ENCODE assay signal across 13 cellular contexts in the genomic region with DNA sequence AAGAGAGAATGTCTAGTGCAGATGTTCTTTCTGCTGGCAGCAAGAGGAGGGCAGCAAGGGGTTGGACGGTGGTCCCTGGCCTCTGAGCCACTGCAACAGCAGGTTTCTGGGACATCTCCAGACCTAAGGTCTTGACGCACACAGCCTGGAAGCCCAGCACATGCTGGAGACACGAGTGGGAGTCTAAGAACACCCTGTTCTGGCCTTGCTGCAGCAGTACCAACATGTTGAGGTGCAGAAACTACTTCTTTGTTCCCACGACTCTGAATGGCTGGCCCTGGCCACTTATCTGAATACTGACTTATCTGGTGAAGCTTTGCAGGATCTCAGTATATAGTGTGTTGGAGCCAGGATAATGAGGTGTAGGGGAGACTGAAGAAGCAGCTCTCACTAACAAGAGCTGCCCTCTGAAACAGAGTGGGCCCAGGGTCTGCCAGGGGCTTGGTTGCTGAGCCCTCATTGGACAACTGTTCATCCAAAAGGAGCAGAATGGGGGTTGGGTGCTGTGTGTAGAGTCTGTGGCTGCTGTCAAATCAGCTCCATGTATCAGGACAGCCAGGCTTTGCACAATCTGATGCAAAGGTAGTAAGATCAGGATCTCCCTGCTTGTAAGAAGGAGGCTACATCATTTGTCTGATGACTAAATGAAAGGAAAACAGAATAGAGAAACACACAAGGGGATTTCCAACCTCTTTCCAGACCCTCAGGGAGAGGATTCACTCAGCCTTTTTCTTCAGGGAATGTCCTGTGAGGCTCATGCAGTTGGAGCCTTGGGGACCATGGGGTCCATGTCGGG. TPM values are rescaled to one million over a fixed set of nuclear protein-coding genes. Genes with fewer than 3 reads are reported as not detected.
DNase-seq lines count a peak whose midpoint lies in the region; ATAC-seq and TF ChIP-seq lines count a peak whose summit lies in the region.
"Had no signal": no experiment of that assay in that cellular context is flagged by ENCODE, and none has a peak within 500 bp of the region (broad histone marks: within the 10 kb centered on the region; RNA-seq: fewer than 3 reads in every experiment).

No MANE protein-coding gene starts in this region.

- peak overlapping the region; percentile 49 for H3K27ac ChIP-seq in CD8-positive, alpha-beta memory T cell (ENCODE audit: low read depth, low read length)
- peak overlapping the region; percentile 5 for H3K27ac ChIP-seq in fibroblast of lung (ENCODE audit: insufficient read depth, low read length)
- H3K27ac ChIP-seq in rectal smooth muscle tissue (ENCODE audit: low read depth, low read length): peak overlapping the region; percentile 78

- H3K4me1 ChIP-seq in CD8-positive, alpha-beta memory T cell (ENCODE audit: insufficient read depth, low read length): no peaks in the 10 kb centered on the region
- peaks cover 25% of the 10 kb centered on the region for H3K4me1 ChIP-seq in fibroblast of lung (ENCODE audit: control insufficient read depth, extremely low read depth, insufficient read depth, low read length)
- H3K4me1 ChIP-seq in rectal smooth muscle tissue (ENCODE audit: control insufficient read depth, insufficient read depth, low read length): peaks cover 28% of the 10 kb centered on the region
- H3K4me1 ChIP-seq: HAP-1 had no signal

- no peaks in the 10 kb centered on the region for H3K27me3 Mint-ChIP-seq in CD8-positive, alpha-beta memory T cell
- no peaks in the 10 kb centered on the region for H3K27me3 Mint-ChIP-seq in activated T-helper 1 cell treated with anti-CD3 and anti-CD28 coated beads, Interleukin-12 subunit alpha, Interleukin-12 subunit beta, Interleukin-2, Interleukin-4 antibody, amounts not matched to agents 30 ng/mL and 10 ng/mL and 1 ng/mL, durations not matched to agents 14 hours and 24 hours and 36 hours (ENCODE audit: insufficient read depth)

- peaks cover 9 to 42% (median 10%) of the 10 kb centered on the region in 3 donors for H3K4me1 Mint-ChIP-seq in CD8-positive, alpha-beta memory T cell
- H3K4me1 Mint-ChIP-seq in activated T-helper 1 cell treated with anti-CD3 and anti-CD28 coated beads, Interleukin-12 subunit alpha, Interleukin-12 subunit beta, Interleukin-2, Interleukin-4 antibody, amounts not matched to agents 30 ng/mL and 10 ng/mL and 1 ng/mL, durations not matched to agents 14 hours and 24 hours and 36 hours (ENCODE audit: low read depth): peaks cover 88% of the 10 kb centered on the region

- no peak for TF ChIP-seq CTCF in fibroblast of lung (conservative IDR thresholded peaks at IDR 0.05 in 1 of 2, IDR thresholded peaks at IDR 0.05 in 1 of 2; ENCODE audit: low read depth in 1 of 2, low read length in 2 of 2)

- ATAC-seq in HG02759 (IDR thresholded peaks at IDR 0.05; ENCODE audit: unreplicated experiment): no peak
- ATAC-seq in left lobe of liver: no peak
- ATAC-seq in HG02610 (IDR thresholded peaks at IDR 0.05; ENCODE audit: unreplicated experiment): no peak

- H3K36me3 Mint-ChIP-seq in CD8-positive, alpha-beta memory T cell: peaks cover 0 to 5% (median 0%) of the 10 kb centered on the region in 3 donors
- H3K36me3 Mint-ChIP-seq in activated T-helper 1 cell treated with anti-CD3 and anti-CD28 coated beads, Interleukin-12 subunit alpha, Interleukin-12 subunit beta, Interleukin-2, Interleukin-4 antibody, amounts not matched to agents 30 ng/mL and 10 ng/mL and 1 ng/mL, durations not matched to agents 14 hours and 24 hours and 36 hours (ENCODE audit: low read depth): peaks cover 50% of the 10 kb centered on the region

- H3K79me2 ChIP-seq in fibroblast of lung (ENCODE audit: control insufficient read depth, insufficient read depth, low read length): peaks cover 96% of the 10 kb centered on the region

- no peaks in the 10 kb centered on the region for H3K27me3 ChIP-seq in CD8-positive, alpha-beta memory T cell (ENCODE audit: insufficient read depth, low read length, poor library complexity, severe bottlenecking)
- H3K27me3 ChIP-seq in fibroblast of lung (ENCODE audit: control insufficient read depth, insufficient read depth, low read length) (no peaks in the 10 kb centered on the region), rectal smooth muscle tissue (ENCODE audit: control insufficient read depth, insufficient read depth, low read length) (no peaks in the 10 kb centered on the region)

- H2AFZ ChIP-seq in fibroblast of lung (ENCODE audit: low read length): no peak overlapping the region

- POLR2A ChIA-PET in CD8-positive, alpha-beta memory T cell (lab: Charles Lee): no interaction called here

- DNase-seq in CD8-positive, alpha-beta memory T cell: no peak
- DNase-seq in activated T-helper 1 cell treated with anti-CD3 and anti-CD28 coated beads, Interleukin-12 subunit alpha, Interleukin-12 subunit beta, Interleukin-2, Interleukin-4 antibody, amounts not matched to agents 30 ng/mL and 10 ng/mL and 1 ng/mL, durations not matched to agents 14 hours and 24 hours and 36 hours (ENCODE audit: low spot score): no peak
- DNase-seq in fibroblast of lung (ENCODE audit: low read depth in 2 of 2) (no peak), left lobe of liver (ENCODE audit: low spot score) (no peak), medulla oblongata (ENCODE audit: extremely low spot score) (no peak)
- DNase-seq: hippocampal formation, NCI-H1092, NCI-H345 had no signal

- H3K4me2 ChIP-seq in fibroblast of lung (ENCODE audit: extremely low read depth, insufficient read depth, low read length): no peak overlapping the region

- H3K36me3 ChIP-seq in CD8-positive, alpha-beta memory T cell (ENCODE audit: insufficient read depth, low read length): no peaks in the 10 kb centered on the region
- H3K36me3 ChIP-seq in fibroblast of lung (ENCODE audit: control insufficient read depth, insufficient read depth, low read length): peaks cover 7% of the 10 kb centered on the region
- H3K36me3 ChIP-seq in rectal smooth muscle tissue (ENCODE audit: control insufficient read depth, insufficient read depth, low read length): no peaks in the 10 kb centered on the region
- H3K36me3 ChIP-seq: HAP-1 had no signal

- no peak overlapping the region for H3K27ac Mint-ChIP-seq in CD8-positive, alpha-beta memory T cell
- peak overlapping the region; percentile 88 for H3K27ac Mint-ChIP-seq in activated T-helper 1 cell treated with anti-CD3 and anti-CD28 coated beads, Interleukin-12 subunit alpha, Interleukin-12 subunit beta, Interleukin-2, Interleukin-4 antibody, amounts not matched to agents 30 ng/mL and 10 ng/mL and 1 ng/mL, durations not matched to agents 14 hours and 24 hours and 36 hours

- no peaks in the 10 kb centered on the region for H3K9me3 Mint-ChIP-seq in CD8-positive, alpha-beta memory T cell
- H3K9me3 Mint-ChIP-seq in activated T-helper 1 cell treated with anti-CD3 and anti-CD28 coated beads, Interleukin-12 subunit alpha, Interleukin-12 subunit beta, Interleukin-2, Interleukin-4 antibody, amounts not matched to agents 30 ng/mL and 10 ng/mL and 1 ng/mL, durations not matched to agents 14 hours and 24 hours and 36 hours: no peaks in the 10 kb centered on the region

- H3K9ac ChIP-seq in fibroblast of lung (ENCODE audit: insufficient read depth, low read length) (no peak overlapping the region), rectal smooth muscle tissue (ENCODE audit: low read length) (no peak overlapping the region)

- H3K9me3 ChIP-seq in CD8-positive, alpha-beta memory T cell (ENCODE audit: low read length): no peaks in the 10 kb centered on the region
- no peaks in the 10 kb centered on the region for H3K9me3 ChIP-seq in fibroblast of lung (ENCODE audit: control insufficient read depth, insufficient read depth, low read depth, low read length)
- H3K9me3 ChIP-seq: HAP-1 had no signal

- CTCF ChIA-PET in CD8-positive, alpha-beta memory T cell (lab: Charles Lee): no interaction called here

- intact Hi-C loops in activated T-helper 1 cell treated with anti-CD3 and anti-CD28 coated beads, Interleukin-12 subunit alpha, Interleukin-12 subunit beta, Interleukin-2, Interleukin-4 antibody, amounts not matched to agents 30 ng/mL and 10 ng/mL and 1 ng/mL, durations not matched to agents 14 hours and 24 hours and 36 hours (cut with micrococcal nuclease): loop anchor here (1.0 to 10.0 kb wide), 2 partner anchors 8 to 1087 kb away; no protein-coding TSS in a partner anchor

- no peaks in the 10 kb centered on the region for H4K20me1 ChIP-seq in fibroblast of lung (ENCODE audit: control insufficient read depth, extremely low read depth, insufficient read depth, low read length)

- no peak overlapping the region for H3K4me3 Mint-ChIP-seq in CD8-positive, alpha-beta memory T cell
- H3K4me3 Mint-ChIP-seq in activated T-helper 1 cell treated with anti-CD3 and anti-CD28 coated beads, Interleukin-12 subunit alpha, Interleukin-12 subunit beta, Interleukin-2, Interleukin-4 antibody, amounts not matched to agents 30 ng/mL and 10 ng/mL and 1 ng/mL, durations not matched to agents 14 hours and 24 hours and 36 hours: peak overlapping the region; percentile 28

- H3K4me3 ChIP-seq in CD8-positive, alpha-beta memory T cell (ENCODE audit: low read length): no peak overlapping the region
- no peak overlapping the region for H3K4me3 ChIP-seq in fibroblast of lung (replicated peaks in 1 of 4; ENCODE audit: control extremely low read depth in 1 of 4, insufficient read depth in 1 of 4, low read depth in 3 of 4, low read length in 4 of 4)
- H3K4me3 ChIP-seq in rectal smooth muscle tissue (ENCODE audit: low read length): no peak overlapping the region
- H3K4me3 ChIP-seq: HAP-1 had no signal

RNA-seq across cellular contexts. Expression of gene MICAL2, which starts 7.0 kb away (rescaled TPM):
- total RNA-seq in CD8-positive, alpha-beta memory T cell: 100 to 1,000 TPM; 146 to 147 TPM
- polyA plus RNA-seq in CD8-positive, alpha-beta memory T cell: 32.4 TPM
- total RNA-seq in activated T-helper 1 cell treated with anti-CD3 and anti-CD28 coated beads, Interleukin-12 subunit alpha, Interleukin-12 subunit beta, Interleukin-2, Interleukin-4 antibody, amounts not matched to agents 30 ng/mL and 10 ng/mL and 1 ng/mL, durations not matched to agents 14 hours and 24 hours and 36 hours: 595 and 619 TPM in 2 replicates
- total RNA-seq in fibroblast of lung (88.6 and 275 TPM in 2 replicates), left lobe of liver (47.8 TPM)
- polyA plus RNA-seq in fibroblast of lung: 78.5 and 120 TPM in 2 replicates
- polyA plus RNA-seq in fibroblast of lung (2012): 125 and 167 TPM in 2 replicates
- polyA minus RNA-seq in fibroblast of lung (ENCODE audit: low replicate concordance): 234 and 390 TPM in 2 replicates
- total RNA-seq: OCI-LY7 had no signal

Comparison
In these comparisons a context has a peak if more than half of its experiments do, and no peak if none do; other contexts are left out.
1. H3K27ac ChIP-seq: peak in every context shown above with its lines; median percentile 78 in rectal smooth muscle tissue; 49 in CD8-positive, alpha-beta memory T cell; 5 in fibroblast of lung.